8 cellular contexts compared by ENCODE assay signal in genomic region chr10:17025444-17026295, GRCh38.
DNase-seq lines count a peak whose midpoint lies in the region; ATAC-seq, FAIRE-seq and TF ChIP-seq lines count a peak whose summit lies in the region.

No MANE protein-coding gene starts in this region.

- peaks cover 0 to 2% (median 0%) of the 10 kb centered on the region in 3 donors for H3K27me3 Mint-ChIP-seq in CD14-positive monocyte (ENCODE audit: low read depth in 3 of 3)
- H3K27me3 Mint-ChIP-seq in activated naive CD4-positive, alpha-beta T cell treated with anti-CD3 and anti-CD28 coated beads, Interleukin-2, amount 10 ng/mL, durations not matched to agents 7 days and 5 days, result no peaks in the 10 kb centered on the region

- intact Hi-C loops in CD14-positive monocyte (cut with micrococcal nuclease), result loop anchor here (2.0 to 10.0 kb wide), 4 partner anchors 111 to 203 kb away; partner anchors contain the start of genes TRDMT1 (in 1 of the 2) and VIM (in 1 of the 2)

- DNase-seq in CD14-positive monocyte (ENCODE audit: low spot score) (peak; percentile 98), SIG-M5 (lab: John Stamatoyannopoulos, UW) (peak; percentile 5), glomerular visceral epithelial cell (ENCODE audit: extremely low spot score) (peak; percentile 85), small intestine (no peak), GM19238 (ENCODE audit: insufficient read length, low spot score) (no peak), NCI-H345 (lab: John Stamatoyannopoulos, UW) (no peak)
- DNase-seq in activated naive CD4-positive, alpha-beta T cell treated with anti-CD3 and anti-CD28 coated beads, Interleukin-2, amount 10 ng/mL, durations not matched to agents 7 days and 5 days, result peak; percentile 72

- no peaks in the 10 kb centered on the region for H3K9me3 ChIP-seq in small intestine (ENCODE audit: control insufficient read depth, low read depth)

- H3K27me3 ChIP-seq in small intestine (ENCODE audit: control insufficient read depth in 2 of 2, insufficient read depth in 2 of 2, low read length in 2 of 2), result no peaks in the 10 kb centered on the region

- 45 to 71% (median 56%) methylated on average over 7 of the region's 7 CpGs for WGBS in small intestine, 3 donors

- H3K9me3 Mint-ChIP-seq in CD14-positive monocyte, result no peaks in the 10 kb centered on the region
- no peaks in the 10 kb centered on the region for H3K9me3 Mint-ChIP-seq in activated naive CD4-positive, alpha-beta T cell treated with anti-CD3 and anti-CD28 coated beads, Interleukin-2, amount 10 ng/mL, durations not matched to agents 7 days and 5 days

- H3K36me3 ChIP-seq in small intestine (ENCODE audit: control insufficient read depth in 2 of 2, insufficient read depth in 2 of 2, low read length in 2 of 2), result no peaks in the 10 kb centered on the region

- CTCF ChIA-PET in activated naive CD4-positive, alpha-beta T cell treated with anti-CD3 and anti-CD28 coated beads, Interleukin-2, amount 10 ng/mL, durations not matched to agents 7 days and 5 days (lab: Charles Lee), result interaction anchor here (0.9 to 2.4 kb wide), 2 partner anchors 173 to 204 kb away, joined by 3 to 8 read pairs; no protein-coding TSS in a partner anchor

- H3K27ac Mint-ChIP-seq in CD14-positive monocyte, result peak overlapping the region; percentile 97 to 99 (median 98)
- H3K27ac Mint-ChIP-seq in activated naive CD4-positive, alpha-beta T cell treated with anti-CD3 and anti-CD28 coated beads, Interleukin-2, amount 10 ng/mL, durations not matched to agents 7 days and 5 days, result peak overlapping the region; percentile 97

- H3K4me3 ChIP-seq in small intestine (ENCODE audit: low read depth in 1 of 2, low read length in 2 of 2), result no peak overlapping the region

- peaks cover 76% of the 10 kb centered on the region for H3K4me1 Mint-ChIP-seq in CD14-positive monocyte
- H3K4me1 Mint-ChIP-seq in activated naive CD4-positive, alpha-beta T cell treated with anti-CD3 and anti-CD28 coated beads, Interleukin-2, amount 10 ng/mL, durations not matched to agents 7 days and 5 days, result peaks cover 81% of the 10 kb centered on the region

- TF ChIP-seq CTCF in CD14-positive monocyte (IDR thresholded peaks at IDR 0.05), result no peak

- peak overlapping the region; percentile 48 to 68 for H3K4me3 Mint-ChIP-seq in CD14-positive monocyte
- peak overlapping the region; percentile 48 for H3K4me3 Mint-ChIP-seq in activated naive CD4-positive, alpha-beta T cell treated with anti-CD3 and anti-CD28 coated beads, Interleukin-2, amount 10 ng/mL, durations not matched to agents 7 days and 5 days

- peaks cover 0 to 11% of the 10 kb centered on the region in 2 donors for H3K4me1 ChIP-seq in small intestine (ENCODE audit: control insufficient read depth in 2 of 2, insufficient read depth in 1 of 2, low read depth in 1 of 2, low read length in 1 of 2)

- FAIRE-seq in small intestine (lab: Jason Lieb, UNC), result no peak

- peaks cover 0 to 5% of the 10 kb centered on the region in 2 donors for H3K36me3 Mint-ChIP-seq in CD14-positive monocyte
- peaks cover 1% of the 10 kb centered on the region for H3K36me3 Mint-ChIP-seq in activated naive CD4-positive, alpha-beta T cell treated with anti-CD3 and anti-CD28 coated beads, Interleukin-2, amount 10 ng/mL, durations not matched to agents 7 days and 5 days

- H3K27ac ChIP-seq in small intestine (ENCODE audit: low read depth in 1 of 2, low read length in 1 of 2), result peak overlapping the region; percentile 47 to 48

- no peak for ATAC-seq in HG02885 (IDR thresholded peaks at IDR 0.05; ENCODE audit: poor library complexity, unreplicated experiment)

Comparison
In these comparisons a context has a peak if more than half of its experiments do, and no peak if none do; other contexts are left out.
1. DNase-seq: peak in CD14-positive monocyte (single experiment), SIG-M5 (single experiment), activated naive CD4-positive, alpha-beta T cell treated with anti-CD3 and anti-CD28 coated beads, Interleukin-2, amount 10 ng/mL, durations not matched to agents 7 days and 5 days (single experiment) and glomerular visceral epithelial cell (single experiment); none in small intestine (single experiment), GM19238 (single experiment) and NCI-H345 (single experiment).